20 cellular contexts compared by ENCODE assay signal in the genomic region with DNA sequence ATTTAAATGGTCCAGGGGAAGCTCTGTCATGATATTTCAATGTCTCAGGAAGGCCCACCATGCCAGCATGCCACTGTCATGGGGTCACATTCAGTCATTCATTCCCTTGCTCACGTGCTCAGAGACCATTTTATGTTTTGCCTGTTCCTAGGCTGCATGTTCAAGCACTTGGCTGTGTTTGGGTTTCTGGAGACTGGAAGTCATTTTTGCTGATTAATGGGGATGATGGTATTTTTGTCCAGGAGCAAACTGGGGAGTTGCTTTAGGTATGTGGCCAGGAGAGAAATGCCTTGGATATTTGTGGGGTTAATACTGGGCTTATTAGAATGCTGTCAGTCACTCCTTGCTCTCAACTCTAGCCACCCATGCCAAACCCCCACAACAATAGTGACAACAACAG.
"Had no signal": no experiment of that assay in that cellular context is flagged by ENCODE, and none has a peak within 500 bp of the region (broad histone marks: within the 10 kb centered on the region; RNA-seq: fewer than 3 reads in every experiment).

No MANE protein-coding gene starts in this region.

- H3K4me1 ChIP-seq: left lung had no signal

- H3K9me3 ChIP-seq: esophagus muscularis mucosa, left lung, tibial artery had no signal

- H3K27ac Mint-ChIP-seq: activated naive CD8-positive, alpha-beta T cell treated with anti-CD3 and anti-CD28 coated beads, Interleukin-2, amount 10 ng/mL, durations not matched to agents 7 days and 5 days had no signal

- H3K4me2 ChIP-seq: hepatocyte had no signal

- H3K27me3 ChIP-seq: esophagus muscularis mucosa, hepatocyte, left lung, tibial artery had no signal

- H3K36me3 Mint-ChIP-seq: activated naive CD8-positive, alpha-beta T cell treated with anti-CD3 and anti-CD28 coated beads, Interleukin-2, amount 10 ng/mL, durations not matched to agents 7 days and 5 days had no signal

- H3K4me3 Mint-ChIP-seq: activated naive CD8-positive, alpha-beta T cell treated with anti-CD3 and anti-CD28 coated beads, Interleukin-2, amount 10 ng/mL, durations not matched to agents 7 days and 5 days; nephron progenitor cell had no signal

- DNase-seq: activated CD4-positive, alpha-beta T cell treated with anti-CD3 and anti-CD28 coated beads, Interleukin-2, amount 50 U/mL, for 4 hours; activated naive CD4-positive, alpha-beta T cell; activated naive CD8-positive, alpha-beta T cell treated with anti-CD3 and anti-CD28 coated beads, Interleukin-2, amount 10 ng/mL, durations not matched to agents 7 days and 5 days; effector CD4-positive, alpha-beta T cell; islet precursor cell; left lung; midbrain; nephron progenitor cell; occipital lobe; posterior cingulate gyrus; retina; stimulated activated CD4-positive, alpha-beta T cell treated with anti-CD3 and anti-CD28 coated beads, Interleukin-12 subunit alpha, Interleukin-12 subunit beta, amount 100 ng/mL, for 4 hours; stimulated activated CD4-positive, alpha-beta T cell treated with anti-CD3 and anti-CD28 coated beads, Interleukin-1b, Interleukin-23, amount 100 ng/mL, for 48 hours; stimulated activated CD8-positive, alpha-beta memory T cell treated with anti-CD3 and anti-CD28 coated beads, Interleukin-4, amount 100 ng/mL, for 48 hours; stimulated activated naive CD4-positive, alpha-beta T cell; SW 1271; tibial artery; WERI-Rb-1 had no signal

- H3K4me1 Mint-ChIP-seq: activated naive CD8-positive, alpha-beta T cell treated with anti-CD3 and anti-CD28 coated beads, Interleukin-2, amount 10 ng/mL, durations not matched to agents 7 days and 5 days had no signal

- H3K27me3 Mint-ChIP-seq: activated naive CD8-positive, alpha-beta T cell treated with anti-CD3 and anti-CD28 coated beads, Interleukin-2, amount 10 ng/mL, durations not matched to agents 7 days and 5 days had no signal

- H2AFZ ChIP-seq: hepatocyte had no signal

- H3K36me3 ChIP-seq: esophagus muscularis mucosa, left lung, tibial artery, WERI-Rb-1 had no signal

- ATAC-seq: left lung had no signal

- H3K4me3 ChIP-seq: esophagus muscularis mucosa, hepatocyte, left lung, tibial artery had no signal

- H3K9me3 Mint-ChIP-seq: activated naive CD8-positive, alpha-beta T cell treated with anti-CD3 and anti-CD28 coated beads, Interleukin-2, amount 10 ng/mL, durations not matched to agents 7 days and 5 days had no signal

- H3K27ac ChIP-seq: esophagus muscularis mucosa, hepatocyte, left lung, tibial artery, WERI-Rb-1 had no signal

- H3K79me2 ChIP-seq: hepatocyte had no signal
